8 cellular contexts compared by ENCODE assay signal in the genomic region with DNA sequence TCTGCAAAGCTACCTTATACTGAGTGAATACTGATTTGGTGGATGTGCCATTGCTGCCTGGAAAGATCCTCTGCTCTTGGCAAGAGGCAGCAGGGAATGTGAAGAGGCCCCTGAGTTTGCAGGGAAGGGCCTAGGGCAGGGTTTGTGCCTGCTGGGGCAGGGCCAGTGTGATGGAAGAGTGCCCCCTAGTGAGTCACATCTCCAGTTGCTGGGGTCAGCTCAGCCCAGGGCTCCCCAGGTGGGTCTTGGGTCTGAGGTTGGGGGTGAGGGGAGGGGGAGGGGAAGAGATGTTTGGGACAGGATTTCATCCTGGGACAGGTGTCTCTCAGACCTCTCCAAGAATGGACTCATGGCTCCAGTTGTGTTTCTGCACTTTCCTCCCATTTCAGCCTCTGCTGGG. TPM values are rescaled to one million over a fixed set of nuclear protein-coding genes. Genes with fewer than 3 reads are reported as not detected.
DNase-seq lines count a peak whose midpoint lies in the region; ATAC-seq, FAIRE-seq and TF ChIP-seq lines count a peak whose summit lies in the region.

No MANE protein-coding gene starts in this region.

- no peak for FAIRE-seq in H54 (lab: Jason Lieb, UNC)

- no peaks in the 10 kb centered on the region for H4K20me1 ChIP-seq in mammary epithelial cell (ENCODE audit: insufficient read depth, low read length)

- in situ Hi-C loops in mammary epithelial cell (cut with MboI; ENCODE audit: low sequenced_read_pairs in 2 of 2) = loop anchor here in 1 of 2 donors (5.0 kb wide), 1 partner anchor 94 kb away; no protein-coding TSS in a partner anchor

- peak; percentile 57 for ATAC-seq in activated CD8-positive, alpha-beta T cell treated with anti-CD3 and anti-CD28 coated beads for 36 hours
- ATAC-seq in HG02973 (IDR thresholded peaks at IDR 0.05; ENCODE audit: unreplicated experiment) = no peak

- no peak overlapping the region for H2AFZ ChIP-seq in mammary epithelial cell (ENCODE audit: low read depth, low read length)

- H3K4me1 Mint-ChIP-seq in MCF 10A (ENCODE audit: insufficient read depth, unreplicated experiment) = peaks cover 33% of the 10 kb centered on the region
- H3K4me1 Mint-ChIP-seq in activated CD8-positive, alpha-beta T cell treated with anti-CD3 and anti-CD28 coated beads for 36 hours (ENCODE audit: low read depth) = peaks cover 8% of the 10 kb centered on the region

- H3K9me3 ChIP-seq in mammary epithelial cell (replicated peaks; ENCODE audit: insufficient read depth, low read length) (no peaks in the 10 kb centered on the region), tibial nerve (peaks cover 0 to 3% (median 0%) of the 10 kb centered on the region in 4 donors)

- no peaks in the 10 kb centered on the region for H3K27me3 ChIP-seq in mammary epithelial cell (ENCODE audit: insufficient read depth, low read length)
- H3K27me3 ChIP-seq in tibial nerve = no peaks in the 10 kb centered on the region

- no peak overlapping the region for H3K4me2 ChIP-seq in mammary epithelial cell (ENCODE audit: insufficient read depth, low read depth, low read length)

- H3K36me3 ChIP-seq in mammary epithelial cell (ENCODE audit: insufficient read depth, low read length) (no peaks in the 10 kb centered on the region), tibial nerve (no peaks in the 10 kb centered on the region)

- POLR2A ChIA-PET in MCF 10A (lab: Yijun Ruan, JAX) = interaction anchor here (0.6 kb wide), 1 partner anchor 118 kb away, joined by 4 read pairs; no protein-coding TSS in a partner anchor
- POLR2A ChIA-PET in activated CD8-positive, alpha-beta T cell treated with anti-CD3 and anti-CD28 coated beads for 36 hours (lab: Charles Lee) = no interaction called here

- H3K27me3 Mint-ChIP-seq in MCF 10A (ENCODE audit: insufficient read depth, unreplicated experiment) = no peaks in the 10 kb centered on the region
- H3K27me3 Mint-ChIP-seq in activated CD8-positive, alpha-beta T cell treated with anti-CD3 and anti-CD28 coated beads for 36 hours = peaks cover 39% of the 10 kb centered on the region

- H3K4me3 Mint-ChIP-seq in MCF 10A (ENCODE audit: unreplicated experiment) = no peak overlapping the region
- no peak overlapping the region for H3K4me3 Mint-ChIP-seq in activated CD8-positive, alpha-beta T cell treated with anti-CD3 and anti-CD28 coated beads for 36 hours

- TF ChIP-seq POLR2A in tibial nerve (IDR thresholded peaks at IDR 0.05) (no peak), H54 (IDR thresholded peaks at IDR 0.05; ENCODE audit: low read depth, low read length) (no peak)

- H3K27ac ChIP-seq in mammary epithelial cell (ENCODE audit: insufficient read depth, low read depth, low read length) = no peak overlapping the region
- H3K27ac ChIP-seq in tibial nerve = no peak overlapping the region

- peaks cover 9% of the 10 kb centered on the region for H3K36me3 Mint-ChIP-seq in MCF 10A (ENCODE audit: insufficient read depth, unreplicated experiment)
- no peaks in the 10 kb centered on the region for H3K36me3 Mint-ChIP-seq in activated CD8-positive, alpha-beta T cell treated with anti-CD3 and anti-CD28 coated beads for 36 hours (ENCODE audit: low read depth)

- no peak overlapping the region for H3K4me3 ChIP-seq in mammary epithelial cell (replicated peaks in 1 of 3; ENCODE audit: insufficient read depth in 1 of 3, low read depth in 2 of 3, low read length in 3 of 3)
- H3K4me3 ChIP-seq in tibial nerve = no peak overlapping the region

- DNase-seq in MCF 10A (ENCODE audit: unreplicated experiment) = peak; percentile 61
- no peak for DNase-seq in mammary epithelial cell
- peak; percentile 40 for DNase-seq in activated CD8-positive, alpha-beta T cell treated with anti-CD3 and anti-CD28 coated beads for 36 hours
- peak; percentile 73 for DNase-seq in iPS-NIHi11 (ENCODE audit: low spot score)
- no peak for DNase-seq in tibial nerve (ENCODE audit: low spot score in 2 of 2)
- no peak for DNase-seq in DMS153 treated with DMSO at 0.1 percent for 48 hours (lab: John Stamatoyannopoulos, UW; ENCODE audit: unreplicated experiment)
- no peak for DNase-seq in H54 (ENCODE audit: insufficient read length, low spot score)

- TF ChIP-seq CTCF in MCF 10A (IDR thresholded peaks at IDR 0.05; ENCODE audit: unreplicated experiment) = no peak
- peak in 1 of 2 donors; percentile 55 for TF ChIP-seq CTCF in mammary epithelial cell (conservative IDR thresholded peaks at IDR 0.05 in 1 of 2, IDR thresholded peaks at IDR 0.05 in 1 of 2; ENCODE audit: extremely low read depth in 1 of 2, insufficient read depth in 1 of 2, low read depth in 1 of 2, low read length in 2 of 2)
- peak; percentile 36 for TF ChIP-seq CTCF in activated CD8-positive, alpha-beta T cell treated with anti-CD3 and anti-CD28 coated beads for 36 hours (IDR thresholded peaks at IDR 0.05)
- TF ChIP-seq CTCF in tibial nerve (IDR thresholded peaks at IDR 0.05) = peak in 4 of 5 experiments; percentile 21 to 47 (median 28)

- H3K4me1 ChIP-seq in mammary epithelial cell (ENCODE audit: insufficient read depth, low read length) (peaks cover 42% of the 10 kb centered on the region), tibial nerve (peaks cover 0 to 44% (median 10%) of the 10 kb centered on the region in 4 donors)

- no peak for TF ChIP-seq EP300 in tibial nerve (IDR thresholded peaks at IDR 0.05)

- dilution Hi-C loops in mammary epithelial cell (cut with HindIII; ENCODE audit: low sequenced_read_pairs) = loop anchor here (5.0 kb wide), 1 partner anchor 104 kb away; no protein-coding TSS in a partner anchor

- no TSS peak for BruUV-seq in MCF 10A (replicated peaks; lab: Mats Ljungman, UMichigan)
- no TSS peak for BruUV-seq in mammary epithelial cell (replicated peaks; lab: Mats Ljungman, UMichigan)

- H3K9ac ChIP-seq in mammary epithelial cell (ENCODE audit: insufficient read depth, low read length) = no peak overlapping the region

- peaks cover 12% of the 10 kb centered on the region for H3K79me2 ChIP-seq in mammary epithelial cell (ENCODE audit: insufficient read depth, low read length)

- H3K27ac Mint-ChIP-seq in MCF 10A (ENCODE audit: low read depth, unreplicated experiment) = no peak overlapping the region
- H3K27ac Mint-ChIP-seq in activated CD8-positive, alpha-beta T cell treated with anti-CD3 and anti-CD28 coated beads for 36 hours = no peak overlapping the region

- CTCF ChIA-PET in MCF 10A (lab: Yijun Ruan, JAX) = interaction anchor here (0.6 to 30.1 kb wide), 6 partner anchors 16 to 146 kb away, joined by 3 to 449 read pairs (median 5); partner anchors contain the start of genes ANAPC13 and CEP63
- CTCF ChIA-PET in mammary epithelial cell (lab: Charles Lee; ENCODE audit: low non-redundant PET) = interaction anchor here (0.6 kb wide), 2 partner anchors 70 to 166 kb away, joined by 6 to 11 read pairs; no protein-coding TSS in a partner anchor
- CTCF ChIA-PET in activated CD8-positive, alpha-beta T cell treated with anti-CD3 and anti-CD28 coated beads for 36 hours (lab: Charles Lee) = interaction anchor here (0.6 to 3.2 kb wide), 6 partner anchors 8 to 180 kb away, joined by 3 to 11 read pairs (median 5); no protein-coding TSS in a partner anchor

- no peaks in the 10 kb centered on the region for H3K9me3 Mint-ChIP-seq in MCF 10A (ENCODE audit: unreplicated experiment)
- H3K9me3 Mint-ChIP-seq in activated CD8-positive, alpha-beta T cell treated with anti-CD3 and anti-CD28 coated beads for 36 hours = no peaks in the 10 kb centered on the region

- intact Hi-C loops in MCF 10A (cut with micrococcal nuclease) = loop anchor here (1.0 kb wide), 1 partner anchor 70 kb away; no protein-coding TSS in a partner anchor
- intact Hi-C loops in mammary epithelial cell (cut with micrococcal nuclease) = loop anchor here (1.0 to 10.0 kb wide), 4 partner anchors 70 to 444 kb away; no protein-coding TSS in a partner anchor
- intact Hi-C loops in activated CD8-positive, alpha-beta T cell treated with anti-CD3 and anti-CD28 coated beads for 36 hours (cut with micrococcal nuclease) = loop anchor here (2.0 to 5.0 kb wide), 2 partner anchors 68 to 166 kb away; no protein-coding TSS in a partner anchor

RNA-seq across cellular contexts. Expression of gene AMOTL2, which starts 4.1 kb away (rescaled TPM):
- 92.6 and 137 TPM in 2 replicates for total RNA-seq in MCF 10A (2022)
- 100 to 1,000 TPM; 116 to 144 TPM for total RNA-seq in mammary epithelial cell
- polyA plus RNA-seq in mammary epithelial cell = 47.5 TPM
- polyA minus RNA-seq in mammary epithelial cell = 86.1 TPM
- not detected for total RNA-seq in activated CD8-positive, alpha-beta T cell treated with anti-CD3 and anti-CD28 coated beads for 36 hours
- total RNA-seq in tibial nerve = 100 to 1,000 TPM; 216 to 337 (median 255) TPM

Comparison
In these comparisons a context has a peak if more than half of its experiments do, and no peak if none do; other contexts are left out.
1. DNase-seq: peak in MCF 10A (single experiment), activated CD8-positive, alpha-beta T cell treated with anti-CD3 and anti-CD28 coated beads for 36 hours (single experiment) and iPS-NIHi11 (single experiment); none in mammary epithelial cell (single experiment), tibial nerve (0 of 2), DMS153 treated with DMSO at 0.1 percent for 48 hours (single experiment) and H54 (single experiment).
2. RNA of gene AMOTL2, which starts 4.1 kb away (total RNA-seq): 216 to 337 TPM in tibial nerve, 116 to 144 TPM in mammary epithelial cell and 92.6 to 137 TPM in MCF 10A; not detected in activated CD8-positive, alpha-beta T cell treated with anti-CD3 and anti-CD28 coated beads for 36 hours; every median in the first group is over 10 times any median in the second.